In genomic region chr7:79980376-79980775, GRCh38 we compare ENCODE assay signal across 17 cellular contexts.
"Had no signal": no experiment of that assay in that cellular context is flagged by ENCODE, and none has a peak within 500 bp of the region (broad histone marks: within the 10 kb centered on the region; RNA-seq: fewer than 3 reads in every experiment).

No MANE protein-coding gene starts in this region.

- H3K36me3 Mint-ChIP-seq: type B pancreatic cell had no signal

- H3K27ac Mint-ChIP-seq: nephron progenitor cell, type B pancreatic cell had no signal

- H3K36me3 ChIP-seq: esophagus muscularis mucosa, sigmoid colon, thyroid gland had no signal

- DNase-seq: effector memory CD4-positive, alpha-beta T cell; foreskin keratinocyte; head of caudate nucleus; left colon; left ventricle myocardium superior; naive thymus-derived CD4-positive, alpha-beta T cell; nephron progenitor cell; posterior cingulate gyrus; sigmoid colon; stimulated activated CD4-positive, alpha-beta T cell treated with anti-CD3 and anti-CD28 coated beads, Interleukin-2, amount 100 ng/mL, for 48 hours; stimulated activated naive CD4-positive, alpha-beta T cell treated with Interleukin-2 at 50 U/mL for 16 hours; thyroid gland had no signal

- H3K4me2 ChIP-seq: hepatocyte had no signal

- H3K4me3 ChIP-seq: esophagus muscularis mucosa, hepatocyte, lung, sigmoid colon, skin epidermis, thyroid gland had no signal

- H3K4me1 ChIP-seq: esophagus muscularis mucosa, sigmoid colon, thyroid gland had no signal

- H3K4me1 Mint-ChIP-seq: nephron progenitor cell had no signal

- H3K27me3 ChIP-seq: esophagus muscularis mucosa, foreskin keratinocyte, hepatocyte, sigmoid colon, thyroid gland had no signal

- H3K9me3 ChIP-seq: esophagus muscularis mucosa, sigmoid colon, thyroid gland had no signal

- H3K27me3 Mint-ChIP-seq: naive thymus-derived CD4-positive, alpha-beta T cell; type B pancreatic cell had no signal

- H3K27ac ChIP-seq: esophagus muscularis mucosa, hepatocyte, sigmoid colon, skin epidermis, thyroid gland had no signal

- H2AFZ ChIP-seq: hepatocyte had no signal

- H3K4me3 Mint-ChIP-seq: naive thymus-derived CD4-positive, alpha-beta T cell; nephron progenitor cell; type B pancreatic cell had no signal

- H3K9me3 Mint-ChIP-seq: type B pancreatic cell had no signal

- H3K79me2 ChIP-seq: hepatocyte had no signal
